20 cellular contexts compared by ENCODE assay signal in genomic region chr5:55278778-55279177, GRCh38. TPM values are rescaled to one million over a fixed set of nuclear protein-coding genes. Genes with fewer than 3 reads are reported as not detected.
A peak's percentile ranks its signal among the peaks of the same experiment; 100 is the strongest.
DNase-seq lines count a peak whose midpoint lies in the region; ATAC-seq, FAIRE-seq and TF ChIP-seq lines count a peak whose summit lies in the region.
"Had no signal": no experiment of that assay in that cellular context is flagged by ENCODE, and none has a peak within 500 bp of the region (broad histone marks: within the 10 kb centered on the region; RNA-seq: fewer than 3 reads in every experiment).

No MANE protein-coding gene starts in this region.

- FAIRE-seq in bronchial epithelial cell (lab: Jason Lieb, UNC) (no peak), pancreas (lab: Jason Lieb, UNC) (no peak)
- FAIRE-seq: GM18507 had no signal

- H3K36me3 ChIP-seq in bronchial epithelial cell (ENCODE audit: control insufficient read depth, insufficient read depth, low read length) (peaks cover 11% of the 10 kb centered on the region), pancreas (peaks cover 0 to 75% (median 10%) of the 10 kb centered on the region in 3 donors)

- no peaks in the 10 kb centered on the region for H3K27me3 ChIP-seq in bronchial epithelial cell (ENCODE audit: control insufficient read depth, insufficient read depth, low read length)
- no peaks in the 10 kb centered on the region for H3K27me3 ChIP-seq in pancreas
- H3K27me3 ChIP-seq: SJSA1 had no signal

- H3K4me1 ChIP-seq in pancreas, result no peaks in the 10 kb centered on the region
- H3K4me1 ChIP-seq: SJSA1 had no signal

- no peak overlapping the region for H3K4me3 ChIP-seq in bronchial epithelial cell (ENCODE audit: low read depth, low read length)
- H3K4me3 ChIP-seq in pancreas, result no peak overlapping the region
- H3K4me3 ChIP-seq: SJSA1 had no signal

- ATAC-seq in GM18519 (IDR thresholded peaks at IDR 0.05; ENCODE audit: low FRiP score, unreplicated experiment) (no peak), pancreas (no peak), GM21737 (IDR thresholded peaks at IDR 0.05; ENCODE audit: unreplicated experiment) (no peak)
- ATAC-seq: activated naive CD4-positive, alpha-beta T cell treated with anti-CD3 and anti-CD28 coated beads, Interleukin-2, amount 50 U/mL, for 72 hours; left cardiac atrium had no signal

- intact Hi-C loops in pancreas (cut with DNase I), result no loop called here

- H3K27ac ChIP-seq in pancreas, result no peak overlapping the region
- H3K27ac ChIP-seq: HL-60, SJSA1 had no signal

- DNase-seq in AG08395 (ENCODE audit: low spot score) (peak; percentile 25), HT1080 (ENCODE audit: low read depth) (peak; percentile 24), bronchial epithelial cell (ENCODE audit: low read depth) (peak; percentile 40), iris pigment epithelial cell (ENCODE audit: low read depth) (peak; percentile 70), pancreas (no peak), NCI-H524 (lab: John Stamatoyannopoulos, UW) (no peak)
- DNase-seq: activated T-cell treated with anti-CD3 and anti-CD28 coated beads, Interleukin-2, amount 50 U/mL, for 1 hour; AML-193; hypothalamus; left cardiac atrium; NCI-H1436 treated with DMSO at 0.1 percent for 48 hours; posterior cingulate gyrus; stimulated activated naive CD4-positive, alpha-beta T cell treated with Interleukin-2 at 50 U/mL for 16 hours had no signal

- TF ChIP-seq CTCF in bronchial epithelial cell (IDR thresholded peaks at IDR 0.05; ENCODE audit: insufficient read depth, low read length, severe bottlenecking) (no peak), pancreas (IDR thresholded peaks at IDR 0.05) (no peak)

- whole genome bisulfite sequencing in pancreas, 2 donors, result 92 to 94% methylated on average over 4 of the region's 4 CpGs

- no peaks in the 10 kb centered on the region for H3K9me3 ChIP-seq in pancreas
- H3K9me3 ChIP-seq: SJSA1 had no signal

RNA-seq across cellular contexts. Expression of gene DHX29, which starts 28.7 kb away (rescaled TPM):
- total RNA-seq in HT1080 (2014; rRNA removed; shearing (Covaris generic)), result 22.4 and 23.7 TPM in 2 replicates
- 12.1 and 15.9 TPM in 2 replicates for polyA plus RNA-seq in HT1080 (2015; cell fraction: cytosol; rRNA removed)
- 27.8 and 27.9 TPM in 2 replicates for polyA plus RNA-seq in HT1080 (2015; cell fraction: nucleus; rRNA removed)
- total RNA-seq in bronchial epithelial cell (16.3 and 18.8 TPM in 2 replicates), pancreas (10 to 100 TPM in 5 of 6 donors, 1 to 10 TPM in 1; 9.2 to 13.7 (median 11.4) TPM)
- polyA plus RNA-seq in pancreas, result 1 to 10 TPM; 4.2 to 8.8 TPM

RNA-seq across cellular contexts. Expression of gene MTREX, which starts 29.0 kb away (rescaled TPM):
- 66.7 and 72.9 TPM in 2 replicates for total RNA-seq in HT1080 (2014; rRNA removed; shearing (Covaris generic))
- 48.5 and 69.0 TPM in 2 replicates for polyA plus RNA-seq in HT1080 (2015; cell fraction: cytosol; rRNA removed)
- 139 and 146 TPM in 2 replicates for polyA plus RNA-seq in HT1080 (2015; cell fraction: nucleus; rRNA removed)
- total RNA-seq in bronchial epithelial cell, result 82.1 and 94.5 TPM in 2 replicates
- 10 to 100 TPM; 24.7 to 36.0 (median 33.9) TPM for total RNA-seq in pancreas
- polyA plus RNA-seq in pancreas, result 10 to 100 TPM; 13.1 to 15.3 TPM

RNA-seq across cellular contexts. Expression of gene CCNO, which starts 45.4 kb away (rescaled TPM):
- 1.9 and 3.2 TPM in 2 replicates for total RNA-seq in HT1080 (2014; rRNA removed; shearing (Covaris generic))
- polyA plus RNA-seq in HT1080 (2015; cell fraction: cytosol; rRNA removed), result 4.1 and 5.4 TPM in 2 replicates
- polyA plus RNA-seq in HT1080 (2015; cell fraction: nucleus; rRNA removed), result 6.0 and 6.6 TPM in 2 replicates
- total RNA-seq in bronchial epithelial cell (1.6 and 1.8 TPM in 2 replicates), pancreas (10 to 100 TPM in 1 of 6 donors, 1 to 10 TPM in 5; 5.1 to 13.3 (median 7.6) TPM)
- polyA plus RNA-seq in pancreas, result 10 to 100 TPM; 16.2 to 17.8 TPM
- total RNA-seq: activated naive CD4-positive, alpha-beta T cell treated with anti-CD3 and anti-CD28 coated beads, Interleukin-2, amount 50 U/mL, for 72 hours; mononuclear cell had no signal

RNA-seq across cellular contexts. Expression of gene MCIDAS, which starts 51.7 kb away (rescaled TPM):
- total RNA-seq in HT1080 (2014; rRNA removed; shearing (Covaris generic)), result 2.6 and 2.8 TPM in 2 replicates
- 1.00 and 1.2 TPM in 2 replicates for polyA plus RNA-seq in HT1080 (2015; cell fraction: cytosol; rRNA removed)
- polyA plus RNA-seq in HT1080 (2015; cell fraction: nucleus; rRNA removed), result 3.7 and 5.9 TPM in 2 replicates
- total RNA-seq in bronchial epithelial cell, result under 0.01 and 0.13 TPM in 2 replicates
- 1 to 10 TPM in 1 of 6 donors, under 1 TPM in 5; 0.31 to 1.2 (median 0.57) TPM for total RNA-seq in pancreas
- polyA plus RNA-seq in pancreas, result under 1 TPM; 0.16 to 0.76 TPM
- total RNA-seq: left cardiac atrium, mononuclear cell had no signal

Comparison
In these comparisons a context has a peak if more than half of its experiments do, and no peak if none do; other contexts are left out.
1. DNase-seq: peak in AG08395 (single experiment), HT1080 (single experiment), bronchial epithelial cell (single experiment) and iris pigment epithelial cell (single experiment); none in pancreas (0 of 6) and NCI-H524 (0 of 2).